Comparison of ENCODE assay signal across 8 cellular contexts in genomic region chr20:41177636-41178035, GRCh38. TPM values are rescaled to one million over a fixed set of nuclear protein-coding genes. Genes with fewer than 3 reads are reported as not detected.
A peak's percentile ranks its signal among the peaks of the same experiment; 100 is the strongest.
DNase-seq lines count a peak whose midpoint lies in the region; ATAC-seq, FAIRE-seq and TF ChIP-seq lines count a peak whose summit lies in the region.

No MANE protein-coding gene starts in this region.

- no peak overlapping the region for H3K4me2 ChIP-seq in PC-9

- H3F3A ChIP-seq in PC-9 (ENCODE audit: insufficient read depth, low read depth), result no peaks in the 10 kb centered on the region

- no peak overlapping the region for H3K27ac ChIP-seq in PC-9

- H3K36me3 Mint-ChIP-seq in nephron progenitor cell (ENCODE audit: low read depth), result peaks cover 55% of the 10 kb centered on the region

- TF ChIP-seq CTCF in AG10803 (conservative IDR thresholded peaks at IDR 0.05; ENCODE audit: low read length), result no peak
- TF ChIP-seq CTCF in PC-9 (conservative IDR thresholded peaks at IDR 0.05), result no peak
- no peak for TF ChIP-seq CTCF in nephron progenitor cell (IDR thresholded peaks at IDR 0.05)

- ATAC-seq in esophagus mucosa, result peak; percentile 22

- POLR2A ChIA-PET in PC-9 (lab: Charles Lee; ENCODE audit: unreplicated experiment), result interaction anchor here (0.6 kb wide), 1 partner anchor 152 kb away, joined by 3 read pairs; no protein-coding TSS in a partner anchor

- H3K9me3 Mint-ChIP-seq in nephron progenitor cell, result no peaks in the 10 kb centered on the region

- H3K9me3 ChIP-seq in PC-9 (ENCODE audit: insufficient read depth, low read depth), result no peaks in the 10 kb centered on the region

- no TSS peak for BruUV-seq in PC-9 (replicated peaks; lab: Mats Ljungman, UMichigan)

- H3K4me3 ChIP-seq in AG10803 (ENCODE audit: low read length) (no peak overlapping the region), PC-9 (no peak overlapping the region)

- H3K27me3 ChIP-seq in PC-9 (ENCODE audit: insufficient read depth, low read depth), result no peaks in the 10 kb centered on the region

- H4K20me1 ChIP-seq in PC-9 (ENCODE audit: insufficient read depth), result no peaks in the 10 kb centered on the region

- no peak overlapping the region for H2AFZ ChIP-seq in PC-9

- CTCF ChIA-PET in PC-9 (lab: Charles Lee), result interaction anchor here (1.5 kb wide), 1 partner anchor 163 kb away, joined by 7 read pairs; the partner anchor contains the start of gene LPIN3

- H3K27me3 Mint-ChIP-seq in nephron progenitor cell (ENCODE audit: low read depth, poor library complexity), result no peaks in the 10 kb centered on the region

- 0 out of 2 replicates have a peak, but pooled peaks cover 6% of the 10 kb centered on the region for H3K36me3 ChIP-seq in PC-9 (ENCODE audit: low read depth)

- intact Hi-C loops in PC-9 (cut with micrococcal nuclease; ENCODE audit: unreplicated experiment), result loop anchor here (10.0 kb wide), 1 partner anchor 227 kb away; no protein-coding TSS in a partner anchor

- no peak for FAIRE-seq in frontal cortex (lab: Jason Lieb, UNC)

- no peak overlapping the region for H3K4me3 Mint-ChIP-seq in nephron progenitor cell

- peaks cover 11% of the 10 kb centered on the region for H3K4me1 ChIP-seq in PC-9 (replicated peaks; ENCODE audit: insufficient read depth)

- H3K4me1 Mint-ChIP-seq in nephron progenitor cell, result peaks cover 22% of the 10 kb centered on the region

- peak; percentile 98 for DNase-seq in AG10803 (ENCODE audit: low read depth)
- peak; percentile 58 to 65 for DNase-seq in PC-9
- DNase-seq in nephron progenitor cell, result no peak
- no peak for DNase-seq in NCI-H2227 treated with DMSO at 0.1 percent for 48 hours (lab: John Stamatoyannopoulos, UW)
- DNase-seq in frontal cortex (ENCODE audit: low spot score in 2 of 2), result no peak
- no peak for DNase-seq in NCI-H2029 treated with DMSO at 0.1 percent for 48 hours (lab: John Stamatoyannopoulos, UW)
- no peak for DNase-seq in activated naive CD4-positive, alpha-beta T cell (lab: John Stamatoyannopoulos, UW)

- H3K27ac Mint-ChIP-seq in nephron progenitor cell, result peak overlapping the region; percentile 90

- no peaks in the 10 kb centered on the region for H3K9me2 ChIP-seq in PC-9 (ENCODE audit: insufficient read depth)

- no peaks in the 10 kb centered on the region for H3K79me2 ChIP-seq in PC-9 (ENCODE audit: low read depth)

RNA-seq across cellular contexts. Expression of gene PLCG1, which starts 40.3 kb away (rescaled TPM):
- total RNA-seq in PC-9 (2021) (64.1 and 69.4 TPM in 2 replicates), esophagus mucosa (27.1 TPM), frontal cortex (91.3 TPM)

Comparison
In these comparisons a context has a peak if more than half of its experiments do, and no peak if none do; other contexts are left out.
1. DNase-seq: peak in AG10803 (single experiment) and PC-9 (2 of 2); none in nephron progenitor cell (single experiment), NCI-H2227 treated with DMSO at 0.1 percent for 48 hours (single experiment), frontal cortex (0 of 2), NCI-H2029 treated with DMSO at 0.1 percent for 48 hours (single experiment) and activated naive CD4-positive, alpha-beta T cell (0 of 4).